8 cellular contexts compared by ENCODE assay signal in the genomic region with DNA sequence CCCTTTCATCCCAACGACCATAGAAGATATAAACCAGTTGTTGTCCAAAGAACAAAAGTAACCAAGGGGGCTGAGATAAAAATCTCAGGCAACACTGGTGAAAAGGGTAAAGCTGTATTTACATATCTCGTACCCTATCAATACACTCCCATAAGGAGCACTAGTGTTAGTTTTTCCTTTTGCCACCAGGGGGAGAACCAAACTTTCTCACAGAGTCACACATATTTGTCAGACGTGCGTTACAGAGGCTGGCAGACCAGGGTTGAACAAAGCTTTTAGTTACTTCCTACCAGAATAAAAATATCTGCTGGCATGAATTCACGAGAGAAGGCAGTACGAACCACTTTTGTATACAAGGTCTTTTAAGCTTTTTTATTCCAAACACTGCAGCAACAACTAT.
DNase-seq lines count a peak whose midpoint lies in the region; ATAC-seq lines count a peak whose summit lies in the region.

No MANE protein-coding gene starts in this region.

- no peak overlapping the region for H3K4me3 Mint-ChIP-seq in T-helper 17 cell

- no peaks in the 10 kb centered on the region for H3K36me3 Mint-ChIP-seq in T-helper 17 cell (ENCODE audit: low read depth)

- no peaks in the 10 kb centered on the region for H3K4me1 Mint-ChIP-seq in T-helper 17 cell

- H3K27ac Mint-ChIP-seq in T-helper 17 cell: no peak overlapping the region

- in situ Hi-C loops in KBM-7 (cut with MboI; ENCODE audit: low pct_unique_long_range_greater_than_20kb, low sequenced_read_pairs): no loop called here

- DNase-seq in NOMO-1 treated with DMSO at 0.1 percent for 48 hours (lab: John Stamatoyannopoulos, UW; ENCODE audit: unreplicated experiment): peak; percentile 28
- no peak for DNase-seq in NOMO-1 treated with dmso at 0.1 percent for 144 hours (lab: John Stamatoyannopoulos, UW; ENCODE audit: unreplicated experiment)
- DNase-seq in KBM-7: peak; percentile 48
- DNase-seq in T-helper 17 cell: no peak
- DNase-seq in foreskin melanocyte: peak; percentile 52
- peak; percentile 62 for DNase-seq in pons (ENCODE audit: low spot score)
- DNase-seq in mesenteric fat pad (ENCODE audit: low spot score): no peak

- peak; percentile 87 for ATAC-seq in GM21447 (IDR thresholded peaks at IDR 0.05; ENCODE audit: unreplicated experiment)
- peak; percentile 41 for ATAC-seq in T-helper 17 cell

- no peaks in the 10 kb centered on the region for H3K9me3 ChIP-seq in T-helper 17 cell (ENCODE audit: control insufficient read depth, low read length, poor library complexity, severe bottlenecking)

- no peaks in the 10 kb centered on the region for H3K27me3 Mint-ChIP-seq in T-helper 17 cell

Comparison
In these comparisons a context has a peak if more than half of its experiments do, and no peak if none do; other contexts are left out.
1. DNase-seq: peak in NOMO-1 treated with DMSO at 0.1 percent for 48 hours (single experiment), KBM-7 (single experiment), foreskin melanocyte (single experiment) and pons (single experiment); none in NOMO-1 treated with dmso at 0.1 percent for 144 hours (single experiment), T-helper 17 cell (0 of 3) and mesenteric fat pad (single experiment).